In genomic region chr11:33706546-33706945, GRCh38 we compare ENCODE assay signal across 18 cellular contexts. TPM values are rescaled to one million over a fixed set of nuclear protein-coding genes. Genes with fewer than 3 reads are reported as not detected.
DNase-seq lines count a peak whose midpoint lies in the region; ATAC-seq, FAIRE-seq and TF ChIP-seq lines count a peak whose summit lies in the region.
"Had no signal": no experiment of that assay in that cellular context is flagged by ENCODE, and none has a peak within 500 bp of the region (broad histone marks: within the 10 kb centered on the region; RNA-seq: fewer than 3 reads in every experiment).

No MANE protein-coding gene starts in this region.

- TF ChIP-seq CTCF in A549 (IDR thresholded peaks at IDR 0.05), result no peak
- TF ChIP-seq CTCF in neutrophil (IDR thresholded peaks at IDR 0.05), result no peak

- no peak for ATAC-seq in A549
- no peak for ATAC-seq in SK-N-SH treated with all-trans-retinoic acid at 6 μM for 48 hours

- H3K4me3 ChIP-seq in A549 (no peak overlapping the region), neutrophil (ENCODE audit: low read depth in 1 of 2, low read length in 1 of 2) (peak overlapping the region in 1 of 2 experiments; percentile 15)

- H3K9me3 ChIP-seq in A549, result no peaks in the 10 kb centered on the region
- H3K9me3 ChIP-seq in neutrophil, result no peaks in the 10 kb centered on the region
- H3K9me3 ChIP-seq: SK-N-SH had no signal

- no peak for TF ChIP-seq POLR2A in A549 (IDR thresholded peaks at IDR 0.05; ENCODE audit: low read length)

- FAIRE-seq in A549 (lab: Jason Lieb, UNC), result no peak
- FAIRE-seq in frontal cortex (lab: Jason Lieb, UNC), result no peak

- POLR2A ChIA-PET in A549 (lab: Yijun Ruan, JAX), result interaction anchor here (1.0 kb wide), 1 partner anchor 30 kb away, joined by 3 read pairs; no protein-coding TSS in a partner anchor

- 54% methylated on average over 2 of the region's 2 CpGs for WGBS in A549 (ENCODE audit: missing lambda C conversion rate)

- peak overlapping the region; percentile 18; the same call in 1 of the 3 replicates for H3K4me2 ChIP-seq in A549
- H3K4me2 ChIP-seq: SK-N-SH had no signal

- no peak for DNase-seq in A549 (ENCODE audit: low read depth in 1 of 2, low spot score in 1 of 2)
- DNase-seq in OCI-M1 (lab: John Stamatoyannopoulos, UW), result peak; percentile 62
- DNase-seq in epithelial cell of prostate (ENCODE audit: low read depth, low spot score), result no peak
- no peak for DNase-seq in NOMO-1 (lab: John Stamatoyannopoulos, UW; ENCODE audit: unreplicated experiment in 2 of 2)
- no peak for DNase-seq in NCI-H526 treated with DMSO at 0.1 percent for 48 hours (lab: John Stamatoyannopoulos, UW)
- DNase-seq in frontal cortex (ENCODE audit: low spot score in 2 of 2), result no peak
- DNase-seq: activated naive CD4-positive, alpha-beta T cell treated with anti-CD3 and anti-CD28 coated beads, Interleukin-2, amount 50 U/mL, for 16 hours; mesendoderm; MV-4-11; SK-N-SH; stimulated activated CD4-positive, alpha-beta T cell treated with anti-CD3 and anti-CD28 coated beads, Interleukin-12 subunit alpha, Interleukin-12 subunit beta, amount 100 ng/mL, for 4 hours; substantia nigra had no signal

- H3K4me1 ChIP-seq in A549, result peaks cover 77% of the 10 kb centered on the region
- H3K4me1 ChIP-seq in neutrophil (ENCODE audit: control insufficient read depth in 1 of 2, insufficient read depth in 1 of 2, low read depth in 1 of 2, low read length in 1 of 2), result peaks cover 42 to 43% of the 10 kb centered on the region in 2 experiments

- CTCF ChIA-PET in A549 (lab: Yijun Ruan, JAX), result interaction anchor here (0.9 to 2.3 kb wide), 6 partner anchors 9 to 123 kb away, joined by 3 to 8 read pairs (median 4); partner anchors contain the start of gene CD59

- peaks cover 18% of the 10 kb centered on the region for H3K36me3 ChIP-seq in neutrophil

- TF ChIP-seq EP300 in A549 (IDR thresholded peaks at IDR 0.05), result no peak

- peak overlapping the region; percentile 15 to 53; a peak in 3 of 6 replicates for H3K27ac ChIP-seq in A549
- H3K27ac ChIP-seq in epithelial cell of prostate, result peak overlapping the region; percentile 100
- peak overlapping the region; percentile 72 for H3K27ac ChIP-seq in neutrophil

- no peak for TF ChIP-seq RAD21 in A549 (conservative IDR thresholded peaks at IDR 0.05 in 1 of 2, IDR thresholded peaks at IDR 0.05 in 1 of 2)

- no peaks in the 10 kb centered on the region for H3K27me3 ChIP-seq in neutrophil

TF ChIP-seq in A549, 52 proteins besides CTCF, POLR2A, EP300 and RAD21 (continues in another document):
- TF ChIP-seq SMC3 (IDR thresholded peaks at IDR 0.05) (no peak), HMGXB4 (CRISPR knock-in tag; IDR thresholded peaks at IDR 0.05; ENCODE audit: borderline replicate concordance) (no peak), CBX8 (IDR thresholded peaks at IDR 0.05) (no peak), MAX (IDR thresholded peaks at IDR 0.05) (no peak), NR3C1 (IDR thresholded peaks at IDR 0.05) (no peak), GATA3 (IDR thresholded peaks at IDR 0.05; ENCODE audit: borderline replicate concordance) (no peak), JUNB (IDR thresholded peaks at IDR 0.05) (no peak), NPAS2 (CRISPR knock-in tag; IDR thresholded peaks at IDR 0.05; ENCODE audit: borderline replicate concordance) (no peak), BCL3 (IDR thresholded peaks at IDR 0.05) (no peak), HOXB13 (CRISPR knock-in tag; IDR thresholded peaks at IDR 0.05; ENCODE audit: low read depth) (no peak)

TF ChIP-seq in SK-N-SH treated with all-trans-retinoic acid at 6 μM for 48 hours, 23 proteins besides CTCF, POLR2A, EP300 and RAD21:
- TF ChIP-seq BACH2 (CRISPR knock-in tag; IDR thresholded peaks at IDR 0.05; ENCODE audit: borderline replicate concordance), result no peak
- no peak for TF ChIP-seq CSRNP3 (CRISPR knock-in tag; IDR thresholded peaks at IDR 0.05)
- TF ChIP-seq TOX (CRISPR knock-in tag; IDR thresholded peaks at IDR 0.05; ENCODE audit: borderline replicate concordance), result no peak
- no peak for TF ChIP-seq ZNF70 (CRISPR knock-in tag; IDR thresholded peaks at IDR 0.05)
- no peak for TF ChIP-seq CREB5 (CRISPR knock-in tag; IDR thresholded peaks at IDR 0.05; ENCODE audit: low read depth)
- TF ChIP-seq ZFP3 (CRISPR knock-in tag; IDR thresholded peaks at IDR 0.05), result no peak
- TF ChIP-seq SNAI2 (CRISPR knock-in tag; IDR thresholded peaks at IDR 0.05), result no peak
- no peak for TF ChIP-seq ARNTL (CRISPR knock-in tag; IDR thresholded peaks at IDR 0.05; ENCODE audit: borderline replicate concordance, low read depth)

RNA-seq across cellular contexts. Expression of gene C11orf91, which starts 5.9 kb away (rescaled TPM):
- polyA plus RNA-seq in A549 (2011; rRNA removed), result 0.42 TPM in 1 of 2 replicates, not detected in the other
- polyA plus RNA-seq in A549 (2012; cell fraction: cytosol; rRNA removed), result 0.05 TPM in 2 replicates
- 0.40 and 4.8 TPM in 2 replicates for polyA plus RNA-seq in A549 (2012; cell fraction: nucleus; rRNA removed)
- 0.15 to 0.34 TPM in 2 of 3 replicates, not detected in the other for polyA plus RNA-seq in A549 (2017; fragmentation: RNase III; extraction: RNeasy Plus Mini Kit Qiagen cat#74134 plus additional on column Dnase treatment)
- polyA minus RNA-seq in A549 (2011; rRNA and poly(A)+ RNA removed), result not detected in 2 replicates
- total RNA-seq in frontal cortex, result not detected
- total RNA-seq: activated CD8-positive, alpha-beta memory T cell treated with anti-CD3 and anti-CD28 coated beads for 36 hours; cerebellum; epithelial cell of proximal tubule had no signal
- polyA plus RNA-seq: BJ had no signal

RNA-seq across cellular contexts. Expression of gene CD59, which starts 29.7 kb away (rescaled TPM):
- 335 and 499 TPM in 2 replicates for polyA plus RNA-seq in A549 (2011; rRNA removed)
- polyA plus RNA-seq in A549 (2012; cell fraction: cytosol; rRNA removed), result 214 and 235 TPM in 2 replicates
- 88.8 and 160 TPM in 2 replicates for polyA plus RNA-seq in A549 (2012; cell fraction: nucleus; rRNA removed)
- 358 to 439 TPM (median 375 TPM) in 3 replicates for polyA plus RNA-seq in A549 (2017; fragmentation: RNase III; extraction: RNeasy Plus Mini Kit Qiagen cat#74134 plus additional on column Dnase treatment)
- polyA minus RNA-seq in A549 (2011; rRNA and poly(A)+ RNA removed), result 189 and 242 TPM in 2 replicates
- 31.4 TPM for total RNA-seq in frontal cortex

Comparison
In these comparisons a context has a peak if more than half of its experiments do, and no peak if none do; other contexts are left out.
1. H3K27ac ChIP-seq: peak in every context shown above with its lines; median percentile 100 in epithelial cell of prostate; 72 in neutrophil; 34 in A549.